ENCODE assay signal across 9 cellular contexts in genomic region chrX:74420194-74421035, GRCh38. TPM values are rescaled to one million over a fixed set of nuclear protein-coding genes. Genes with fewer than 3 reads are reported as not detected.
DNase-seq lines count a peak whose midpoint lies in the region; ATAC-seq and TF ChIP-seq lines count a peak whose summit lies in the region.
"Had no signal": no experiment of that assay in that cellular context is flagged by ENCODE, and none has a peak within 500 bp of the region (broad histone marks: within the 10 kb centered on the region; RNA-seq: fewer than 3 reads in every experiment).

No MANE protein-coding gene starts in this region.

- H3K36me3 ChIP-seq in CD4-positive, alpha-beta memory T cell (ENCODE audit: insufficient read depth, low read length): no peaks in the 10 kb centered on the region
- H3K36me3 ChIP-seq in MM.1S (replicated peaks; ENCODE audit: insufficient read depth, low read length) (no peaks in the 10 kb centered on the region), aorta (ENCODE audit: control insufficient read depth in 1 of 2, insufficient read depth in 2 of 2, low read length in 1 of 2) (no peaks in the 10 kb centered on the region)

- H3K36me3 Mint-ChIP-seq in CD4-positive, alpha-beta memory T cell: peaks cover 0 to 1% of the 10 kb centered on the region in 2 donors
- no peaks in the 10 kb centered on the region for H3K36me3 Mint-ChIP-seq in activated naive CD4-positive, alpha-beta T cell treated with anti-CD3 and anti-CD28 coated beads, Interleukin-2, amount 10 ng/mL, durations not matched to agents 7 days and 5 days
- no peaks in the 10 kb centered on the region for H3K36me3 Mint-ChIP-seq in natural killer cell

- H3K27ac ChIP-seq in CD4-positive, alpha-beta memory T cell (ENCODE audit: low read depth, low read length): no peak overlapping the region
- H3K27ac ChIP-seq in MM.1S (ENCODE audit: low read length) (no peak overlapping the region), foreskin keratinocyte (peak overlapping the region; percentile 60), aorta (ENCODE audit: low read depth in 1 of 2, low read length in 2 of 2) (peak overlapping the region in 1 of 2 donors; percentile 93)

- no peaks in the 10 kb centered on the region for H3K4me1 ChIP-seq in CD4-positive, alpha-beta memory T cell (ENCODE audit: insufficient read depth, low read length)
- no peaks in the 10 kb centered on the region for H3K4me1 ChIP-seq in MM.1S (ENCODE audit: low read length)
- no peaks in the 10 kb centered on the region for H3K4me1 ChIP-seq in foreskin keratinocyte
- H3K4me1 ChIP-seq in aorta (ENCODE audit: control insufficient read depth in 1 of 2, insufficient read depth in 2 of 2, low read length in 2 of 2): no peaks in the 10 kb centered on the region

- CTCF ChIA-PET in CD4-positive, alpha-beta memory T cell (lab: Charles Lee; ENCODE audit: partially characterized antibody): interaction anchor here (0.9 to 1.3 kb wide), 2 partner anchors 12 to 126 kb away, joined by 3 to 5 read pairs; no protein-coding TSS in a partner anchor
- CTCF ChIA-PET in activated naive CD4-positive, alpha-beta T cell treated with anti-CD3 and anti-CD28 coated beads, Interleukin-2, amount 10 ng/mL, durations not matched to agents 7 days and 5 days (lab: Charles Lee): no interaction called here

- 1 to 37% methylated on average over 44 to 54 of the region's 54 CpGs for WGBS in aorta, 2 donors

- no peaks in the 10 kb centered on the region for H4K20me1 ChIP-seq in MM.1S (ENCODE audit: insufficient read depth, low read length)

- peak overlapping the region; percentile 49 for H3K9ac ChIP-seq in MM.1S (ENCODE audit: low read length)

- no peaks in the 10 kb centered on the region for H3K79me2 ChIP-seq in MM.1S (ENCODE audit: low read length)

- no peaks in the 10 kb centered on the region for H3K9me2 ChIP-seq in MM.1S (replicated peaks; ENCODE audit: insufficient read depth, low read length)

- no peaks in the 10 kb centered on the region for H3K9me3 ChIP-seq in CD4-positive, alpha-beta memory T cell (ENCODE audit: control insufficient read depth in 1 of 2, low read length in 2 of 2)
- no peaks in the 10 kb centered on the region for H3K9me3 ChIP-seq in MM.1S (replicated peaks; ENCODE audit: insufficient read depth, low read length)
- no peaks in the 10 kb centered on the region for H3K9me3 ChIP-seq in aorta (ENCODE audit: control insufficient read depth, low read length)

- H3K9me3 Mint-ChIP-seq in CD4-positive, alpha-beta memory T cell: no peaks in the 10 kb centered on the region
- H3K9me3 Mint-ChIP-seq in activated naive CD4-positive, alpha-beta T cell treated with anti-CD3 and anti-CD28 coated beads, Interleukin-2, amount 10 ng/mL, durations not matched to agents 7 days and 5 days: no peaks in the 10 kb centered on the region
- no peaks in the 10 kb centered on the region for H3K9me3 Mint-ChIP-seq in natural killer cell

- H3F3A ChIP-seq in MM.1S (ENCODE audit: insufficient read depth, low read length): no peaks in the 10 kb centered on the region

- peak overlapping the region; percentile 71 for H3K4me2 ChIP-seq in MM.1S (ENCODE audit: low read depth, low read length)

- ATAC-seq in foreskin keratinocyte (peak; percentile 53), natural killer cell (peak in 2 of 3 donors; percentile 15 to 35), aorta (ENCODE audit: low FRiP score) (peak; percentile 91), HG03354 (IDR thresholded peaks at IDR 0.05; ENCODE audit: poor library complexity, severe bottlenecking, unreplicated experiment) (no peak), HG03159 (IDR thresholded peaks at IDR 0.05; ENCODE audit: unreplicated experiment) (no peak)
- ATAC-seq: K562 had no signal

- H3K27ac Mint-ChIP-seq in CD4-positive, alpha-beta memory T cell: no peak overlapping the region
- no peak overlapping the region for H3K27ac Mint-ChIP-seq in activated naive CD4-positive, alpha-beta T cell treated with anti-CD3 and anti-CD28 coated beads, Interleukin-2, amount 10 ng/mL, durations not matched to agents 7 days and 5 days
- H3K27ac Mint-ChIP-seq in natural killer cell: no peak overlapping the region

- H2AFZ ChIP-seq in MM.1S (ENCODE audit: low read length): peak overlapping the region; percentile 78

- no peaks in the 10 kb centered on the region for H3K27me3 ChIP-seq in CD4-positive, alpha-beta memory T cell (ENCODE audit: insufficient read depth, low read length)
- H3K27me3 ChIP-seq in MM.1S (replicated peaks; ENCODE audit: insufficient read depth, low read length) (no peaks in the 10 kb centered on the region), foreskin keratinocyte (no peaks in the 10 kb centered on the region), aorta (ENCODE audit: control insufficient read depth in 1 of 2, insufficient read depth in 2 of 2, low read length in 1 of 2) (no peaks in the 10 kb centered on the region)

- POLR2A ChIA-PET in CD4-positive, alpha-beta memory T cell (lab: Charles Lee; ENCODE audit: partially characterized antibody): no interaction called here

- TF ChIP-seq CTCF in MM.1S (IDR thresholded peaks at IDR 0.05; ENCODE audit: low read length) (no peak), foreskin keratinocyte (conservative IDR thresholded peaks at IDR 0.05) (no peak), natural killer cell (IDR thresholded peaks at IDR 0.05) (no peak)

- H3K4me1 Mint-ChIP-seq in CD4-positive, alpha-beta memory T cell: peaks cover 4 to 19% (median 7%) of the 10 kb centered on the region in 4 donors
- peaks cover 9% of the 10 kb centered on the region for H3K4me1 Mint-ChIP-seq in activated naive CD4-positive, alpha-beta T cell treated with anti-CD3 and anti-CD28 coated beads, Interleukin-2, amount 10 ng/mL, durations not matched to agents 7 days and 5 days
- peaks cover 0 to 27% of the 10 kb centered on the region in 2 donors for H3K4me1 Mint-ChIP-seq in natural killer cell

- intact Hi-C loops in CD4-positive, alpha-beta memory T cell (cut with micrococcal nuclease): loop anchor here (2.0 kb wide), 1 partner anchor 130 kb away; no protein-coding TSS in a partner anchor
- intact Hi-C loops in natural killer cell (cut with micrococcal nuclease) (no loop called here), aorta (cut with DNase I) (loop anchor here (2.0 to 10.0 kb wide), 3 partner anchors 114 to 126 kb away; no protein-coding TSS in a partner anchor)

- peaks cover 4 to 12% of the 10 kb centered on the region in 2 donors for H3K27me3 Mint-ChIP-seq in CD4-positive, alpha-beta memory T cell
- H3K27me3 Mint-ChIP-seq in activated naive CD4-positive, alpha-beta T cell treated with anti-CD3 and anti-CD28 coated beads, Interleukin-2, amount 10 ng/mL, durations not matched to agents 7 days and 5 days: peaks cover 62% of the 10 kb centered on the region
- H3K27me3 Mint-ChIP-seq in natural killer cell (ENCODE audit: low read depth in 2 of 2): peaks cover 27 to 46% of the 10 kb centered on the region in 2 donors

- peak in 3 of 5 donors; percentile 2 to 10 (median 3) for DNase-seq in CD4-positive, alpha-beta memory T cell
- DNase-seq in MM.1S (no peak), foreskin keratinocyte (peak; percentile 19 to 52), natural killer cell (no peak), aorta (peak; percentile 85 to 91)
- DNase-seq in activated naive CD4-positive, alpha-beta T cell treated with anti-CD3 and anti-CD28 coated beads, Interleukin-2, amount 10 ng/mL, durations not matched to agents 7 days and 5 days: no peak

- H3K4me3 Mint-ChIP-seq in CD4-positive, alpha-beta memory T cell: peak overlapping the region; percentile 76 to 85 (median 84)
- H3K4me3 Mint-ChIP-seq in activated naive CD4-positive, alpha-beta T cell treated with anti-CD3 and anti-CD28 coated beads, Interleukin-2, amount 10 ng/mL, durations not matched to agents 7 days and 5 days: peak overlapping the region; percentile 62
- peak overlapping the region; percentile 90 for H3K4me3 Mint-ChIP-seq in natural killer cell

- peak overlapping the region in 1 of 2 donors; percentile 35 for H3K4me3 ChIP-seq in CD4-positive, alpha-beta memory T cell (ENCODE audit: low read length in 2 of 2)
- H3K4me3 ChIP-seq in MM.1S (ENCODE audit: low read length): peak overlapping the region; percentile 68
- peak overlapping the region; percentile 6 to 63 for H3K4me3 ChIP-seq in aorta (ENCODE audit: low read length in 2 of 2)
- H3K4me3 ChIP-seq: K562 had no signal

RNA-seq across cellular contexts. Expression of gene SLC16A2, which starts 0.9 kb away (rescaled TPM):
- total RNA-seq in CD4-positive, alpha-beta memory T cell: under 1 TPM; 0.19 to 0.35 TPM
- under 1 TPM in 1 of 2 donors, not detected in 1; 0.07 TPM for polyA plus RNA-seq in CD4-positive, alpha-beta memory T cell
- total RNA-seq in foreskin keratinocyte (26.4 and 30.4 TPM in 2 replicates), natural killer cell (not detected), aorta (10 to 100 TPM in 1 of 2 donors, 1 to 10 TPM in 1; 9.2 to 30.6 TPM)
- polyA plus RNA-seq in foreskin keratinocyte (18.1 and 24.0 TPM in 2 replicates), aorta (10 to 100 TPM in 1 of 2 donors, 1 to 10 TPM in 1; 1.6 to 11.1 TPM)
- polyA plus RNA-seq: K562 had no signal

Comparison
In these comparisons a context has a peak if more than half of its experiments do, and no peak if none do; other contexts are left out.
1. DNase-seq: peak in CD4-positive, alpha-beta memory T cell (3 of 5), foreskin keratinocyte (2 of 2) and aorta (2 of 2); none in MM.1S (single experiment), activated naive CD4-positive, alpha-beta T cell treated with anti-CD3 and anti-CD28 coated beads, Interleukin-2, amount 10 ng/mL, durations not matched to agents 7 days and 5 days (single experiment) and natural killer cell (single experiment).
2. ATAC-seq: peak in foreskin keratinocyte (single experiment), natural killer cell (2 of 3) and aorta (single experiment); none in HG03354 (single experiment) and HG03159 (single experiment).
3. RNA of gene SLC16A2, which starts 0.9 kb away (total RNA-seq): 9.2 to 30.6 TPM in aorta and 26.4 to 30.4 TPM in foreskin keratinocyte; 0.19 to 0.35 TPM in CD4-positive, alpha-beta memory T cell and not detected in natural killer cell; every median in the first group is over 4 times any median in the second.
4. Peak in every context shown above with its lines, with median percentiles within 50 percentile points of each other: H3K4me3 Mint-ChIP-seq.